ENCODE assay signal across 14 cellular contexts in genomic region chrX:16487620-16488380, GRCh38.
"Had no signal": no experiment of that assay in that cellular context is flagged by ENCODE, and none has a peak within 500 bp of the region (broad histone marks: within the 10 kb centered on the region; RNA-seq: fewer than 3 reads in every experiment).

No MANE protein-coding gene starts in this region.

- H3K36me3 ChIP-seq: lower lobe of right lung, neutrophil, right atrium auricular region, tibial artery had no signal

- H3K27me3 ChIP-seq: neutrophil, right atrium auricular region, tibial artery had no signal

- H3K4me3 ChIP-seq: lower lobe of right lung, right atrium auricular region, tibial artery had no signal

- DNase-seq: activated CD4-positive, alpha-beta T cell treated with anti-CD3 and anti-CD28 coated beads, Interleukin-2, amount 10 ng/mL, durations not matched to agents 7 days and 5 days; activated CD4-positive, CD25-positive, alpha-beta regulatory T cell; activated CD8-positive, alpha-beta memory T cell treated with anti-CD3 and anti-CD28 coated beads for 24 hours; activated naive CD4-positive, alpha-beta T cell treated with Interleukin-2 at 50 U/mL for 16 hours; left cardiac atrium; lower lobe of right lung; naive thymus-derived CD4-positive, alpha-beta T cell; stimulated activated CD4-positive, alpha-beta T cell treated with anti-CD3 and anti-CD28 coated beads, Interleukin-1b, Interleukin-23, amount 100 ng/mL, for 48 hours; T-helper 17 cell; tibial artery had no signal

- ATAC-seq: left cardiac atrium; lower lobe of right lung; naive thymus-derived CD4-positive, alpha-beta T cell; stimulated activated memory B cell treated with anti-CD40 and anti-IgM and Interleukin-4, amounts not matched to agents 10 μg/mL and 1 μg/mL and 100 μg/mL, for 72 hours; T-helper 17 cell had no signal

- H3K9me3 Mint-ChIP-seq: activated CD4-positive, alpha-beta T cell treated with anti-CD3 and anti-CD28 coated beads, Interleukin-2, amount 10 ng/mL, durations not matched to agents 7 days and 5 days; naive thymus-derived CD4-positive, alpha-beta T cell; stimulated activated memory B cell treated with anti-CD40 and anti-IgM and Interleukin-4, amounts not matched to agents 10 μg/mL and 1 μg/mL and 100 μg/mL, for 72 hours had no signal

- H3K4me1 ChIP-seq: lower lobe of right lung, right atrium auricular region, tibial artery had no signal

- H3K27ac ChIP-seq: lower lobe of right lung, neutrophil, right atrium auricular region, tibial artery had no signal

- H3K4me3 Mint-ChIP-seq: activated CD4-positive, alpha-beta T cell treated with anti-CD3 and anti-CD28 coated beads, Interleukin-2, amount 10 ng/mL, durations not matched to agents 7 days and 5 days; brain; naive thymus-derived CD4-positive, alpha-beta T cell; stimulated activated memory B cell treated with anti-CD40 and anti-IgM and Interleukin-4, amounts not matched to agents 10 μg/mL and 1 μg/mL and 100 μg/mL, for 72 hours; T-helper 17 cell had no signal

- H3K36me3 Mint-ChIP-seq: brain; naive thymus-derived CD4-positive, alpha-beta T cell; stimulated activated memory B cell treated with anti-CD40 and anti-IgM and Interleukin-4, amounts not matched to agents 10 μg/mL and 1 μg/mL and 100 μg/mL, for 72 hours had no signal

- H3K9me3 ChIP-seq: lower lobe of right lung, neutrophil, right atrium auricular region, tibial artery had no signal

- H3K27ac Mint-ChIP-seq: activated CD4-positive, alpha-beta T cell treated with anti-CD3 and anti-CD28 coated beads, Interleukin-2, amount 10 ng/mL, durations not matched to agents 7 days and 5 days; brain; naive thymus-derived CD4-positive, alpha-beta T cell; stimulated activated memory B cell treated with anti-CD40 and anti-IgM and Interleukin-4, amounts not matched to agents 10 μg/mL and 1 μg/mL and 100 μg/mL, for 72 hours; T-helper 17 cell had no signal

- H3K4me1 Mint-ChIP-seq: stimulated activated memory B cell treated with anti-CD40 and anti-IgM and Interleukin-4, amounts not matched to agents 10 μg/mL and 1 μg/mL and 100 μg/mL, for 72 hours had no signal

- H3K27me3 Mint-ChIP-seq: activated CD4-positive, alpha-beta T cell treated with anti-CD3 and anti-CD28 coated beads, Interleukin-2, amount 10 ng/mL, durations not matched to agents 7 days and 5 days; brain; naive thymus-derived CD4-positive, alpha-beta T cell; T-helper 17 cell had no signal
